In genomic region chr1:117754061-117754969, GRCh38 we compare ENCODE assay signal across 8 cellular contexts.
DNase-seq lines count a peak whose midpoint lies in the region; ATAC-seq and TF ChIP-seq lines count a peak whose summit lies in the region.

No MANE protein-coding gene starts in this region.

- no peak overlapping the region for H3K23ac ChIP-seq in neuronal stem cell (ENCODE audit: low read depth, low read length, poor library complexity)

- H2BK15ac ChIP-seq in neuronal stem cell (ENCODE audit: low read length) = no peak overlapping the region

- H3K4me3 ChIP-seq in CD8-positive, alpha-beta memory T cell (ENCODE audit: low read length) = no peak overlapping the region
- H3K4me3 ChIP-seq in HL-60 (replicated peaks; ENCODE audit: insufficient read depth, low read length) = no peak overlapping the region
- H3K4me3 ChIP-seq in NT2/D1 (ENCODE audit: insufficient read length, low read depth) = no peak overlapping the region
- no peak overlapping the region for H3K4me3 ChIP-seq in neuronal stem cell (ENCODE audit: low read length in 2 of 2)
- no peak overlapping the region for H3K4me3 ChIP-seq in aorta (ENCODE audit: low read length in 2 of 2)

- CTCF ChIA-PET in CD8-positive, alpha-beta memory T cell (lab: Charles Lee) = interaction anchor here (0.6 to 12.3 kb wide), 27 partner anchors 9 to 414 kb away, joined by 3 to 187 read pairs (median 4); no protein-coding TSS in a partner anchor

- peaks cover 22 to 44% of the 10 kb centered on the region in 2 donors for H3K27me3 Mint-ChIP-seq in CD8-positive, alpha-beta memory T cell
- H3K27me3 Mint-ChIP-seq in activated T-cell treated with anti-CD3 and anti-CD28 coated beads, Interleukin-2, amount 50 U/mL, for 24 hours = peaks cover 57% of the 10 kb centered on the region

- no peak overlapping the region for H2BK12ac ChIP-seq in neuronal stem cell (ENCODE audit: low read length)

- H4K8ac ChIP-seq in neuronal stem cell (ENCODE audit: low read depth, low read length) = no peak overlapping the region

- no peak overlapping the region for H3K4me2 ChIP-seq in neuronal stem cell (ENCODE audit: insufficient read depth, low read length, poor library complexity, severe bottlenecking)

- H3K9me3 ChIP-seq in CD8-positive, alpha-beta memory T cell (ENCODE audit: low read length) = no peaks in the 10 kb centered on the region
- H3K9me3 ChIP-seq in NT2/D1 (ENCODE audit: insufficient read depth, low read length) = no peaks in the 10 kb centered on the region
- no peaks in the 10 kb centered on the region for H3K9me3 ChIP-seq in neuronal stem cell (replicated peaks in 1 of 2; ENCODE audit: control insufficient read depth in 2 of 2, insufficient read depth in 1 of 2, low read depth in 1 of 2, low read length in 2 of 2)
- no peaks in the 10 kb centered on the region for H3K9me3 ChIP-seq in aorta (ENCODE audit: control insufficient read depth, low read length)

- peaks cover 18% of the 10 kb centered on the region for H3K27me3 ChIP-seq in CD8-positive, alpha-beta memory T cell (ENCODE audit: insufficient read depth, low read length, poor library complexity, severe bottlenecking)
- H3K27me3 ChIP-seq in HL-60 (ENCODE audit: insufficient read depth, poor library complexity, severe bottlenecking) (no peaks in the 10 kb centered on the region), NT2/D1 (ENCODE audit: insufficient read depth, insufficient read length) (peaks cover 4% of the 10 kb centered on the region), foreskin keratinocyte (peaks cover 25% of the 10 kb centered on the region), neuronal stem cell (ENCODE audit: control insufficient read depth in 3 of 3, insufficient read depth in 3 of 3, low read depth in 1 of 3, low read length in 3 of 3) (peaks cover 0 to 14% (median 0%) of the 10 kb centered on the region in 3 experiments), aorta (ENCODE audit: control insufficient read depth in 1 of 2, insufficient read depth in 2 of 2, low read length in 1 of 2) (no peaks in the 10 kb centered on the region)

- no peak overlapping the region for H2BK5ac ChIP-seq in neuronal stem cell (ENCODE audit: low read length)

- H4K91ac ChIP-seq in neuronal stem cell (ENCODE audit: low read depth, low read length, poor library complexity) = no peak overlapping the region

- no peaks in the 10 kb centered on the region for H3K79me1 ChIP-seq in neuronal stem cell (ENCODE audit: low read depth, low read length)

- H3K4ac ChIP-seq in neuronal stem cell (ENCODE audit: low read length) = no peak overlapping the region

- POLR2A ChIA-PET in CD8-positive, alpha-beta memory T cell (lab: Charles Lee) = no interaction called here

- no peaks in the 10 kb centered on the region for H3K36me3 ChIP-seq in CD8-positive, alpha-beta memory T cell (ENCODE audit: insufficient read depth, low read length)
- no peaks in the 10 kb centered on the region for H3K36me3 ChIP-seq in NT2/D1 (ENCODE audit: insufficient read depth, insufficient read length, low read length)
- H3K36me3 ChIP-seq in neuronal stem cell (replicated peaks in 1 of 2; ENCODE audit: control insufficient read depth in 2 of 2, insufficient read depth in 2 of 2, low read length in 2 of 2) = no peaks in the 10 kb centered on the region
- H3K36me3 ChIP-seq in aorta (ENCODE audit: control insufficient read depth in 1 of 2, insufficient read depth in 2 of 2, low read length in 1 of 2) = no peaks in the 10 kb centered on the region

- H2AFZ ChIP-seq in neuronal stem cell (ENCODE audit: low read length) = no peak overlapping the region

- peaks cover 4% of the 10 kb centered on the region for H3K4me1 ChIP-seq in CD8-positive, alpha-beta memory T cell (ENCODE audit: insufficient read depth, low read length)
- H3K4me1 ChIP-seq in NT2/D1 (ENCODE audit: insufficient read depth, insufficient read length) (peaks cover 4% of the 10 kb centered on the region), foreskin keratinocyte (peaks cover 5% of the 10 kb centered on the region), neuronal stem cell (ENCODE audit: control insufficient read depth in 2 of 2, insufficient read depth in 1 of 2, low read depth in 1 of 2, low read length in 2 of 2) (peaks cover 2 to 4% of the 10 kb centered on the region in 2 donors), aorta (ENCODE audit: control insufficient read depth in 1 of 2, insufficient read depth in 2 of 2, low read length in 2 of 2) (peaks cover 0 to 5% of the 10 kb centered on the region in 2 donors)

- no peak overlapping the region for H2AK5ac ChIP-seq in neuronal stem cell (ENCODE audit: low read depth, low read length)

- DNase-seq in CD8-positive, alpha-beta memory T cell = peak; percentile 20 to 61 (median 31)
- DNase-seq in HL-60 (ENCODE audit: low read depth in 1 of 2, low spot score in 1 of 2) = peak; percentile 6 to 54
- peak; percentile 84 for DNase-seq in NT2/D1 (ENCODE audit: low read depth, low spot score)
- peak; percentile 54 for DNase-seq in activated T-cell treated with anti-CD3 and anti-CD28 coated beads, Interleukin-2, amount 50 U/mL, for 24 hours
- peak; percentile 31 to 48 for DNase-seq in foreskin keratinocyte
- peak; percentile 59 for DNase-seq in neuronal stem cell (ENCODE audit: low spot score)
- DNase-seq in aorta = peak; percentile 57 to 77
- no peak for DNase-seq in GOT3 (lab: John Stamatoyannopoulos, UW)

- no peak overlapping the region for H3K27ac ChIP-seq in CD8-positive, alpha-beta memory T cell (ENCODE audit: low read depth, low read length)
- H3K27ac ChIP-seq in HL-60 (replicated peaks) (no peak overlapping the region), foreskin keratinocyte (no peak overlapping the region), neuronal stem cell (replicated peaks; ENCODE audit: low read length) (no peak overlapping the region), aorta (ENCODE audit: low read depth in 1 of 2, low read length in 2 of 2) (no peak overlapping the region)

- H3K9me3 Mint-ChIP-seq in CD8-positive, alpha-beta memory T cell = peaks cover 0 to under 1% (median 0%) of the 10 kb centered on the region in 5 donors
- no peaks in the 10 kb centered on the region for H3K9me3 Mint-ChIP-seq in activated T-cell treated with anti-CD3 and anti-CD28 coated beads, Interleukin-2, amount 50 U/mL, for 24 hours

- H3K14ac ChIP-seq in neuronal stem cell (ENCODE audit: low read length) = no peak overlapping the region

- H3K18ac ChIP-seq in neuronal stem cell (ENCODE audit: low read length) = no peak overlapping the region

- H3K4me1 Mint-ChIP-seq in CD8-positive, alpha-beta memory T cell = peaks cover 7 to 14% (median 10%) of the 10 kb centered on the region in 3 donors
- H3K4me1 Mint-ChIP-seq in activated T-cell treated with anti-CD3 and anti-CD28 coated beads, Interleukin-2, amount 50 U/mL, for 24 hours (ENCODE audit: low read depth) = peaks cover 13% of the 10 kb centered on the region

- TF ChIP-seq CTCF in HL-60 (IDR thresholded peaks at IDR 0.05; ENCODE audit: insufficient read depth, low read length) = peak; percentile 13
- peak; percentile 83 for TF ChIP-seq CTCF in foreskin keratinocyte (conservative IDR thresholded peaks at IDR 0.05)

- H2BK120ac ChIP-seq in neuronal stem cell (ENCODE audit: low read depth, low read length) = no peak overlapping the region

- intact Hi-C loops in aorta (cut with DNase I) = loop anchor here in 1 of 2 donors (5.0 kb wide), 2 partner anchors 77 to 147 kb away; partner anchors contain the start of gene TENT5C

- H3K4me3 Mint-ChIP-seq in CD8-positive, alpha-beta memory T cell = no peak overlapping the region
- no peak overlapping the region for H3K4me3 Mint-ChIP-seq in activated T-cell treated with anti-CD3 and anti-CD28 coated beads, Interleukin-2, amount 50 U/mL, for 24 hours

- ATAC-seq in foreskin keratinocyte (peak; percentile 44), aorta (ENCODE audit: low FRiP score) (peak; percentile 66)

- H3K9ac ChIP-seq in NT2/D1 (ENCODE audit: insufficient read length, low read depth) (no peak overlapping the region), neuronal stem cell (ENCODE audit: low read depth, low read length, poor library complexity) (no peak overlapping the region)

- no CpG with 5 or more reads among the region's 9 CpGs for WGBS in neuronal stem cell (ENCODE audit: extremely low coverage in 2 of 2, insufficient read length in 2 of 2, insufficient replicate concordance in 1 of 2), 2 donors
- WGBS in aorta, 2 donors = 12 to 13% methylated on average over 9 of the region's 9 CpGs

- H3K27ac Mint-ChIP-seq in CD8-positive, alpha-beta memory T cell = no peak overlapping the region
- H3K27ac Mint-ChIP-seq in activated T-cell treated with anti-CD3 and anti-CD28 coated beads, Interleukin-2, amount 50 U/mL, for 24 hours = no peak overlapping the region

- H3K36me3 Mint-ChIP-seq in CD8-positive, alpha-beta memory T cell = no peaks in the 10 kb centered on the region
- H3K36me3 Mint-ChIP-seq in activated T-cell treated with anti-CD3 and anti-CD28 coated beads, Interleukin-2, amount 50 U/mL, for 24 hours (ENCODE audit: low read depth) = no peaks in the 10 kb centered on the region
